In the genomic region with DNA sequence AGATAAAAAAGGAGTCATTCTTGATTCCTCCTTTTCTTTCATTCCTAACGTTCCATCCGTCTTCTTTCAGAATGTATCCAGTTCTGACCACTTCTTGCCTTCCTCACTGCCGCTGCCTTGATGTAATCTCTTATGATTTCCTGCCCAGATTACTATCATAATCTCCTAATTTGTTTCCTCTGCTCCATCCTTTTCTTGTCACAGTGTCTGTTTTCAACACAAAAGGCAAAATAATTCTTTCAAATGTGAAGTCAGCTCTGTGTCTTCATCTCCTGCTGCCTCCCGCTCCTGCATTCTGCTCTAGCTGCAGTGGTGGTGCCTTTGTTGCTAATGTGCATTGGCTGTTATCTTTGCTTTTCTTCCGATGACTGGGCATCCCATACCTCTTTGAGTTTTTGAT, we compare ENCODE assay signal across 22 cellular contexts.
"Had no signal": no experiment of that assay in that cellular context is flagged by ENCODE, and none has a peak within 500 bp of the region (broad histone marks: within the 10 kb centered on the region; RNA-seq: fewer than 3 reads in every experiment).

No MANE protein-coding gene starts in this region.

- H3K27ac ChIP-seq: colonic mucosa, epithelial cell of prostate, esophagus squamous epithelium, gastrocnemius medialis, heart right ventricle, left lung, lower lobe of right lung had no signal

- ATAC-seq: effector memory CD8-positive, alpha-beta T cell; esophagus mucosa; gastrocnemius medialis; heart right ventricle; left lung; left ventricle myocardium superior; lower lobe of right lung; mucosa of descending colon had no signal

- H3K36me3 ChIP-seq: colonic mucosa, gastrocnemius medialis had no signal

- H3K4me3 ChIP-seq: colonic mucosa, esophagus squamous epithelium, gastrocnemius medialis, heart right ventricle, left lung, lower lobe of right lung, mucosa of descending colon had no signal

- H3K27me3 ChIP-seq: colonic mucosa, esophagus squamous epithelium, gastrocnemius medialis, heart right ventricle, left lung had no signal

- DNase-seq: colonic mucosa; cortex of kidney; effector CD8-positive, alpha-beta T cell; effector memory CD8-positive, alpha-beta T cell; endodermal cell; esophagus squamous epithelium; foreskin fibroblast; foreskin melanocyte; gastrocnemius medialis; glutamatergic neuron; head of caudate nucleus; heart right ventricle; hippocampal formation; left cardiac atrium; left lung; left ventricle myocardium superior; lower lobe of right lung; mesenchymal stem cell; mucosa of descending colon; naive B cell had no signal

- H3K9me3 ChIP-seq: colonic mucosa, esophagus squamous epithelium, gastrocnemius medialis, heart right ventricle, left lung, lower lobe of right lung, mucosa of descending colon had no signal

- H3K4me1 ChIP-seq: colonic mucosa had no signal
